In genomic region chr13:30052127-30052526, GRCh38 we compare ENCODE assay signal across 1 cellular context.
TF ChIP-seq lines count a peak whose summit lies in the region.

No MANE protein-coding gene starts in this region.

TF ChIP-seq in GM23338, 12 proteins besides CTCF, POLR2A, EP300 and RAD21:
- TF ChIP-seq ZNF462 (CRISPR knock-in tag; IDR thresholded peaks at IDR 0.05) (no peak), ZNF114 (CRISPR knock-in tag; IDR thresholded peaks at IDR 0.05) (0 out of 2 replicates have a peak, but pooled peaks have one; percentile 50), NANOG (IDR thresholded peaks at IDR 0.05; ENCODE audit: borderline replicate concordance) (peak; percentile 80; the same call in 1 of the 2 replicates)
